In genomic region chr1:46098043-46098712, GRCh38 we compare ENCODE assay signal across 28 cellular contexts. TPM values are rescaled to one million over a fixed set of nuclear protein-coding genes. Genes with fewer than 3 reads are reported as not detected.
DNase-seq lines count a peak whose midpoint lies in the region; ATAC-seq, FAIRE-seq and TF ChIP-seq lines count a peak whose summit lies in the region.
"Had no signal": no experiment of that assay in that cellular context is flagged by ENCODE, and none has a peak within 500 bp of the region (broad histone marks: within the 10 kb centered on the region; RNA-seq: fewer than 3 reads in every experiment).

No MANE protein-coding gene starts in this region.

- H3K9me3 Mint-ChIP-seq in activated CD8-positive, alpha-beta T cell treated with anti-CD3 and anti-CD28 coated beads for 36 hours = peaks cover 6% of the 10 kb centered on the region
- H3K9me3 Mint-ChIP-seq in activated CD8-positive, alpha-beta T cell treated with anti-CD3 and anti-CD28 coated beads, Interleukin-2, amount 10 ng/mL, durations not matched to agents 7 days and 5 days (ENCODE audit: insufficient read depth) = peaks cover 5% of the 10 kb centered on the region
- peaks cover 4% of the 10 kb centered on the region for H3K9me3 Mint-ChIP-seq in activated T-helper 17 cell treated with anti-CD3 and anti-CD28 coated beads, Interleukin-2, amount 50 U/mL, for 72 hours

- POLR2A ChIA-PET in activated CD8-positive, alpha-beta T cell treated with anti-CD3 and anti-CD28 coated beads for 36 hours (lab: Charles Lee) = no interaction called here
- POLR2A ChIA-PET in activated CD8-positive, alpha-beta T cell treated with anti-CD3 and anti-CD28 coated beads, Interleukin-2, amount 10 ng/mL, durations not matched to agents 7 days and 5 days (lab: Charles Lee) = no interaction called here

- no peak overlapping the region for H3K4me3 Mint-ChIP-seq in activated CD8-positive, alpha-beta T cell treated with anti-CD3 and anti-CD28 coated beads for 36 hours
- H3K4me3 Mint-ChIP-seq in activated CD8-positive, alpha-beta T cell treated with anti-CD3 and anti-CD28 coated beads, Interleukin-2, amount 10 ng/mL, durations not matched to agents 7 days and 5 days = no peak overlapping the region
- peak overlapping the region; percentile 17 for H3K4me3 Mint-ChIP-seq in activated T-helper 17 cell treated with anti-CD3 and anti-CD28 coated beads, Interleukin-2, amount 50 U/mL, for 72 hours
- H3K4me3 Mint-ChIP-seq: activated B cell treated with CpG ODN at 0.5 μM for 24 hours; CD4-positive, CD25-positive, alpha-beta regulatory T cell; neural crest cell; stimulated activated memory B cell treated with anti-CD40 and anti-IgM and Interleukin-4, amounts not matched to agents 10 μg/mL and 1 μg/mL and 100 μg/mL, for 72 hours had no signal

- intact Hi-C loops in activated CD8-positive, alpha-beta T cell treated with anti-CD3 and anti-CD28 coated beads for 36 hours (cut with micrococcal nuclease) = no loop called here

- no peak overlapping the region for H3K27ac Mint-ChIP-seq in activated CD8-positive, alpha-beta T cell treated with anti-CD3 and anti-CD28 coated beads for 36 hours
- no peak overlapping the region for H3K27ac Mint-ChIP-seq in activated CD8-positive, alpha-beta T cell treated with anti-CD3 and anti-CD28 coated beads, Interleukin-2, amount 10 ng/mL, durations not matched to agents 7 days and 5 days
- H3K27ac Mint-ChIP-seq in activated T-helper 17 cell treated with anti-CD3 and anti-CD28 coated beads, Interleukin-2, amount 50 U/mL, for 72 hours = peak overlapping the region; percentile 28
- H3K27ac Mint-ChIP-seq: activated B cell treated with CpG ODN at 0.5 μM for 24 hours; stimulated activated memory B cell treated with anti-CD40 and anti-IgM and Interleukin-4, amounts not matched to agents 10 μg/mL and 1 μg/mL and 100 μg/mL, for 72 hours had no signal

- FAIRE-seq in H54 (lab: Jason Lieb, UNC) = peak; percentile 62
- FAIRE-seq: A204.1 had no signal

- H3K27me3 Mint-ChIP-seq in activated CD8-positive, alpha-beta T cell treated with anti-CD3 and anti-CD28 coated beads for 36 hours = peaks cover 4% of the 10 kb centered on the region
- H3K27me3 Mint-ChIP-seq in activated CD8-positive, alpha-beta T cell treated with anti-CD3 and anti-CD28 coated beads, Interleukin-2, amount 10 ng/mL, durations not matched to agents 7 days and 5 days (ENCODE audit: low read depth) = peaks cover 15% of the 10 kb centered on the region
- H3K27me3 Mint-ChIP-seq in activated T-helper 17 cell treated with anti-CD3 and anti-CD28 coated beads, Interleukin-2, amount 50 U/mL, for 72 hours = peaks cover 6% of the 10 kb centered on the region

- H3K36me3 Mint-ChIP-seq in activated CD8-positive, alpha-beta T cell treated with anti-CD3 and anti-CD28 coated beads for 36 hours (ENCODE audit: low read depth) = no peaks in the 10 kb centered on the region
- no peaks in the 10 kb centered on the region for H3K36me3 Mint-ChIP-seq in activated CD8-positive, alpha-beta T cell treated with anti-CD3 and anti-CD28 coated beads, Interleukin-2, amount 10 ng/mL, durations not matched to agents 7 days and 5 days (ENCODE audit: low read depth)
- H3K36me3 Mint-ChIP-seq in activated T-helper 17 cell treated with anti-CD3 and anti-CD28 coated beads, Interleukin-2, amount 50 U/mL, for 72 hours (ENCODE audit: low read depth) = no peaks in the 10 kb centered on the region
- H3K36me3 Mint-ChIP-seq: CD4-positive, CD25-positive, alpha-beta regulatory T cell had no signal

- CTCF ChIA-PET in activated CD8-positive, alpha-beta T cell treated with anti-CD3 and anti-CD28 coated beads for 36 hours (lab: Charles Lee) = interaction anchor here (1.2 kb wide), 1 partner anchor 125 kb away, joined by 4 read pairs; no protein-coding TSS in a partner anchor
- CTCF ChIA-PET in activated CD8-positive, alpha-beta T cell treated with anti-CD3 and anti-CD28 coated beads, Interleukin-2, amount 10 ng/mL, durations not matched to agents 7 days and 5 days (lab: Charles Lee) = interaction anchor here (1.8 kb wide), 1 partner anchor 126 kb away, joined by 4 read pairs; no protein-coding TSS in a partner anchor

- H3K4me1 Mint-ChIP-seq in activated CD8-positive, alpha-beta T cell treated with anti-CD3 and anti-CD28 coated beads for 36 hours (ENCODE audit: low read depth) = peaks cover 5% of the 10 kb centered on the region
- no peaks in the 10 kb centered on the region for H3K4me1 Mint-ChIP-seq in activated CD8-positive, alpha-beta T cell treated with anti-CD3 and anti-CD28 coated beads, Interleukin-2, amount 10 ng/mL, durations not matched to agents 7 days and 5 days (ENCODE audit: low read depth)
- no peaks in the 10 kb centered on the region for H3K4me1 Mint-ChIP-seq in activated T-helper 17 cell treated with anti-CD3 and anti-CD28 coated beads, Interleukin-2, amount 50 U/mL, for 72 hours

- no peak for TF ChIP-seq POLR2A in H54 (IDR thresholded peaks at IDR 0.05; ENCODE audit: low read depth, low read length)

- ATAC-seq in activated CD8-positive, alpha-beta T cell treated with anti-CD3 and anti-CD28 coated beads for 36 hours = peak; percentile 55
- ATAC-seq in activated CD8-positive, alpha-beta T cell treated with anti-CD3 and anti-CD28 coated beads, Interleukin-2, amount 10 ng/mL, durations not matched to agents 7 days and 5 days = no peak
- ATAC-seq in activated T-helper 17 cell treated with anti-CD3 and anti-CD28 coated beads, Interleukin-2, amount 50 U/mL, for 72 hours (replicated peaks) = peak; percentile 94
- ATAC-seq in stimulated activated naive CD8-positive, alpha-beta T cell treated with anti-CD3 and anti-CD28 coated beads, Interleukin-15, Interleukin-2, amounts not matched to agents 100 U/mL and 50 U/mL, for 24 hours = peak; percentile 87
- ATAC-seq in HG02981 (IDR thresholded peaks at IDR 0.05; ENCODE audit: unreplicated experiment) = no peak
- ATAC-seq: left lung; stimulated activated memory B cell treated with anti-CD40 and anti-IgM and Interleukin-4, amounts not matched to agents 10 μg/mL and 1 μg/mL and 100 μg/mL, for 72 hours; upper lobe of right lung had no signal

- TF ChIP-seq CTCF in activated CD8-positive, alpha-beta T cell treated with anti-CD3 and anti-CD28 coated beads for 36 hours (IDR thresholded peaks at IDR 0.05) = no peak

- no peak for DNase-seq in activated CD8-positive, alpha-beta T cell treated with anti-CD3 and anti-CD28 coated beads for 36 hours
- no peak for DNase-seq in activated CD8-positive, alpha-beta T cell treated with anti-CD3 and anti-CD28 coated beads, Interleukin-2, amount 10 ng/mL, durations not matched to agents 7 days and 5 days
- DNase-seq in H54 (ENCODE audit: insufficient read length, low spot score) (no peak), HPDE6-E6E7 (ENCODE audit: extremely low spot score) (no peak), A172 (ENCODE audit: low spot score) (no peak)
- no peak for DNase-seq in stimulated activated naive CD8-positive, alpha-beta T cell treated with anti-CD3 and anti-CD28 coated beads, Interleukin-15, Interleukin-2, amounts not matched to agents 100 U/mL and 50 U/mL, for 24 hours
- DNase-seq: activated B cell treated with CpG ODN at 0.5 μM for 24 hours; activated CD4-positive, alpha-beta T cell treated with anti-CD3 and anti-CD28 coated beads, Interleukin-2, amount 50 U/mL, for 4 hours; activated effector memory CD4-positive, alpha-beta T cell treated with anti-CD3 and anti-CD28 coated beads, Interleukin-2, amount 50 U/mL, for 16 hours; CD4-positive, CD25-positive, alpha-beta regulatory T cell; central memory CD4-positive, alpha-beta T cell; cortex of kidney; effector memory CD4-positive, alpha-beta T cell; erythroblast; glutamatergic neuron; islet precursor cell; KG1; left lung; NCI-H1417 treated with DMSO at 0.1 percent for 48 hours; NCI-H2029 treated with DMSO at 0.1 percent for 48 hours; NCI-H524; ovary; upper lobe of right lung had no signal

RNA-seq across cellular contexts. Expression of gene PIK3R3, which starts 34.3 kb away (rescaled TPM):
- 1 to 10 TPM; 1.3 to 1.4 TPM for total RNA-seq in activated CD8-positive, alpha-beta T cell treated with anti-CD3 and anti-CD28 coated beads for 36 hours
- total RNA-seq in activated CD8-positive, alpha-beta T cell treated with anti-CD3 and anti-CD28 coated beads, Interleukin-2, amount 10 ng/mL, durations not matched to agents 7 days and 5 days = 1 to 10 TPM; 4.8 to 5.4 TPM
- total RNA-seq in activated T-helper 17 cell treated with anti-CD3 and anti-CD28 coated beads, Interleukin-2, amount 50 U/mL, for 72 hours = 1 to 10 TPM in 1 of 2 donors, under 1 TPM in 1; 0.56 to 2.2 TPM
- total RNA-seq in A172 (2014; rRNA removed; shearing (Covaris generic)) = 9.2 and 11.2 TPM in 2 replicates

Comparison
In these comparisons a context has a peak if more than half of its experiments do, and no peak if none do; other contexts are left out.
1. ATAC-seq: peak in activated CD8-positive, alpha-beta T cell treated with anti-CD3 and anti-CD28 coated beads for 36 hours (single experiment), activated T-helper 17 cell treated with anti-CD3 and anti-CD28 coated beads, Interleukin-2, amount 50 U/mL, for 72 hours (single experiment) and stimulated activated naive CD8-positive, alpha-beta T cell treated with anti-CD3 and anti-CD28 coated beads, Interleukin-15, Interleukin-2, amounts not matched to agents 100 U/mL and 50 U/mL, for 24 hours (single experiment); none in activated CD8-positive, alpha-beta T cell treated with anti-CD3 and anti-CD28 coated beads, Interleukin-2, amount 10 ng/mL, durations not matched to agents 7 days and 5 days (single experiment) and HG02981 (single experiment).